ENCODE assay signal across 8 cellular contexts in genomic region chr2:221572180-221572820, GRCh38. TPM values are rescaled to one million over a fixed set of nuclear protein-coding genes. Genes with fewer than 3 reads are reported as not detected.
DNase-seq lines count a peak whose midpoint lies in the region; ATAC-seq, FAIRE-seq and TF ChIP-seq lines count a peak whose summit lies in the region.

EPHA4 (minus strand) TSS chr2:221572304; CDS start chr2:221572248, 56 bp downstream.

- H3K9me3 Mint-ChIP-seq in naive thymus-derived CD4-positive, alpha-beta T cell: no peaks in the 10 kb centered on the region
- no peaks in the 10 kb centered on the region for H3K9me3 Mint-ChIP-seq in stimulated activated effector memory CD8-positive, alpha-beta T cell treated with anti-CD3 and anti-CD28 coated beads, Interleukin-12 subunit alpha, Interleukin-12 subunit beta, amount 100 ng/mL, for 72 hours

- H3K27me3 ChIP-seq in naive thymus-derived CD4-positive, alpha-beta T cell (ENCODE audit: control insufficient read depth in 2 of 2, insufficient read depth in 2 of 2, low read length in 2 of 2): peaks cover 0 to 4% of the 10 kb centered on the region in 2 donors

- no peaks in the 10 kb centered on the region for H3K9me3 ChIP-seq in naive thymus-derived CD4-positive, alpha-beta T cell (ENCODE audit: control insufficient read depth in 2 of 3, low read length in 3 of 3)

- H3K27ac Mint-ChIP-seq in naive thymus-derived CD4-positive, alpha-beta T cell: peak within 1 kb of the TSS; percentile 75 to 94 (median 89)
- H3K27ac Mint-ChIP-seq in stimulated activated effector memory CD8-positive, alpha-beta T cell treated with anti-CD3 and anti-CD28 coated beads, Interleukin-12 subunit alpha, Interleukin-12 subunit beta, amount 100 ng/mL, for 72 hours: peak within 1 kb of the TSS; percentile 86

- no peak for TF ChIP-seq CTCF in fibroblast of mammary gland (conservative IDR thresholded peaks at IDR 0.05; ENCODE audit: control insufficient read depth, insufficient read depth, low read depth, low read length)

- DNase-seq in COR-L47 (lab: John Stamatoyannopoulos, UW) (peak; percentile 83), HTR-8/SVneo (ENCODE audit: insufficient read length, low spot score) (peak; percentile 74), RCC 7860 (ENCODE audit: low spot score) (peak; percentile 78), fibroblast of mammary gland (ENCODE audit: low read depth) (peak; percentile 78)
- peak; percentile 83 for DNase-seq in activated T-helper 9 cell treated with anti-CD3 and anti-CD28 coated beads, Interleukin-2, amount 50 U/mL, for 16 hours (ENCODE audit: low read depth)
- peak; percentile 76 to 94 (median 89) for DNase-seq in naive thymus-derived CD4-positive, alpha-beta T cell
- DNase-seq in stimulated activated effector memory CD8-positive, alpha-beta T cell treated with anti-CD3 and anti-CD28 coated beads, Interleukin-12 subunit alpha, Interleukin-12 subunit beta, amount 100 ng/mL, for 72 hours (ENCODE audit: low spot score in 2 of 2): peak; percentile 82 to 87

- CTCF ChIA-PET in naive thymus-derived CD4-positive, alpha-beta T cell (lab: Charles Lee): interaction anchor here (0.6 to 1.7 kb wide), 5 partner anchors 41 to 887 kb away, joined by 3 to 4 read pairs (median 3); no protein-coding TSS in a partner anchor

- intact Hi-C loops in naive thymus-derived CD4-positive, alpha-beta T cell (cut with micrococcal nuclease): loop anchor here (1.0 to 10.0 kb wide), 21 partner anchors 40 to 1290 kb away; partner anchors contain the start of genes ACSL3 (in 1 of the 2) and FARSB (in 1 of the 2)

- H3K4me1 ChIP-seq in naive thymus-derived CD4-positive, alpha-beta T cell (ENCODE audit: control insufficient read depth in 2 of 2, insufficient read depth in 2 of 2, low read length in 2 of 2): peaks cover 11 to 17% of the 10 kb centered on the region in 2 donors

- H3K27ac ChIP-seq in naive thymus-derived CD4-positive, alpha-beta T cell (ENCODE audit: low read depth, low read length): peak within 1 kb of the TSS; percentile 69

- H3K27me3 Mint-ChIP-seq in naive thymus-derived CD4-positive, alpha-beta T cell: peaks cover 23 to 69% (median 52%) of the 10 kb centered on the region in 5 donors

- peaks cover 0 to 13% (median 0%) of the 10 kb centered on the region in 5 donors for H3K36me3 Mint-ChIP-seq in naive thymus-derived CD4-positive, alpha-beta T cell
- peaks cover 10% of the 10 kb centered on the region for H3K36me3 Mint-ChIP-seq in stimulated activated effector memory CD8-positive, alpha-beta T cell treated with anti-CD3 and anti-CD28 coated beads, Interleukin-12 subunit alpha, Interleukin-12 subunit beta, amount 100 ng/mL, for 72 hours

- ATAC-seq in GM21423 (IDR thresholded peaks at IDR 0.05; ENCODE audit: unreplicated experiment): peak; percentile 89
- ATAC-seq in naive thymus-derived CD4-positive, alpha-beta T cell: peak; percentile 94
- peak; percentile 93 for ATAC-seq in stimulated activated effector memory CD8-positive, alpha-beta T cell treated with anti-CD3 and anti-CD28 coated beads, Interleukin-12 subunit alpha, Interleukin-12 subunit beta, amount 100 ng/mL, for 72 hours

- POLR2A ChIA-PET in naive thymus-derived CD4-positive, alpha-beta T cell (lab: Charles Lee): interaction anchor here (0.6 to 4.3 kb wide), 4 partner anchors 41 to 153 kb away, joined by 3 to 45 read pairs (median 4); no protein-coding TSS in a partner anchor

- peak within 1 kb of the TSS; percentile 90 to 97 (median 94) for H3K4me3 Mint-ChIP-seq in naive thymus-derived CD4-positive, alpha-beta T cell
- H3K4me3 Mint-ChIP-seq in stimulated activated effector memory CD8-positive, alpha-beta T cell treated with anti-CD3 and anti-CD28 coated beads, Interleukin-12 subunit alpha, Interleukin-12 subunit beta, amount 100 ng/mL, for 72 hours: peak within 1 kb of the TSS; percentile 83

- H3K36me3 ChIP-seq in naive thymus-derived CD4-positive, alpha-beta T cell (ENCODE audit: control insufficient read depth in 2 of 3, insufficient read depth in 3 of 3, low read length in 3 of 3): peaks cover 0 to 8% (median 0%) of the 10 kb centered on the region in 3 experiments

- H3K4me3 ChIP-seq in fibroblast of mammary gland (ENCODE audit: control insufficient read depth, low read depth, low read length): peak within 1 kb of the TSS; percentile 89
- peak within 1 kb of the TSS; percentile 91 for H3K4me3 ChIP-seq in naive thymus-derived CD4-positive, alpha-beta T cell (ENCODE audit: low read length)

- FAIRE-seq in HTR-8/SVneo (lab: Jason Lieb, UNC): peak; percentile 85
- FAIRE-seq in RCC 7860 (lab: Jason Lieb, UNC): no peak

- H3K4me1 Mint-ChIP-seq in naive thymus-derived CD4-positive, alpha-beta T cell: peaks cover 22 to 46% (median 37%) of the 10 kb centered on the region in 7 donors
- peaks cover 41% of the 10 kb centered on the region for H3K4me1 Mint-ChIP-seq in stimulated activated effector memory CD8-positive, alpha-beta T cell treated with anti-CD3 and anti-CD28 coated beads, Interleukin-12 subunit alpha, Interleukin-12 subunit beta, amount 100 ng/mL, for 72 hours

RNA-seq across cellular contexts. Expression of gene EPHA4, which starts in this region (rescaled TPM):
- total RNA-seq in naive thymus-derived CD4-positive, alpha-beta T cell: 10 to 100 TPM; 12.4 to 42.8 (median 30.6) TPM
- 10 to 100 TPM in 1 of 2 donors, 1 to 10 TPM in 1; 8.3 to 16.1 TPM for polyA plus RNA-seq in naive thymus-derived CD4-positive, alpha-beta T cell

Comparison
In these comparisons a context has a peak if more than half of its experiments do, and no peak if none do; other contexts are left out.
1. Peak in every context shown above with its lines: DNase-seq, ATAC-seq, H3K4me3 ChIP-seq and H3K27ac ChIP-seq.